In genomic region chr3:2940062-2940461, GRCh38 we compare ENCODE assay signal across 21 cellular contexts.
"Had no signal": no experiment of that assay in that cellular context is flagged by ENCODE, and none has a peak within 500 bp of the region (broad histone marks: within the 10 kb centered on the region; RNA-seq: fewer than 3 reads in every experiment).

No MANE protein-coding gene starts in this region.

- H3K4me3 ChIP-seq: ascending aorta, left lung, ovary, right lobe of liver, smooth muscle cell, transverse colon, vagina had no signal

- ATAC-seq: activated CD4-positive, CD25-positive, alpha-beta regulatory T cell treated with anti-CD3 and anti-CD28 coated beads, Interleukin-2, amount 50 U/mL, for 24 hours; effector memory CD8-positive, alpha-beta T cell; foreskin keratinocyte; left lung; right lobe of liver; stimulated activated naive CD8-positive, alpha-beta T cell treated with anti-CD3 and anti-CD28 coated beads, Interleukin-15, Interleukin-2, amounts not matched to agents 100 U/mL and 50 U/mL, for 24 hours had no signal

- DNase-seq: activated naive CD4-positive, alpha-beta T cell treated with Interleukin-2 at 50 U/mL for 16 hours; activated T-cell treated with anti-CD3 and anti-CD28 coated beads for 4 hours; dermis blood vessel endothelial cell; effector memory CD8-positive, alpha-beta T cell; foreskin keratinocyte; glutamatergic neuron; hypothalamus; kidney; left lung; mammary epithelial cell; naive B cell; ovary; right lobe of liver; stimulated activated CD4-positive, alpha-beta T cell treated with anti-CD3 and anti-CD28 coated beads, Interleukin-4, amount 100 ng/mL, for 4 hours; stimulated activated CD8-positive, alpha-beta memory T cell treated with anti-CD3 and anti-CD28 coated beads, Interleukin-4, amount 100 ng/mL, for 48 hours; stimulated activated naive CD8-positive, alpha-beta T cell treated with anti-CD3 and anti-CD28 coated beads, Interleukin-15, Interleukin-2, amounts not matched to agents 100 U/mL and 50 U/mL, for 24 hours; transverse colon had no signal
